ENCODE assay signal across 9 cellular contexts in the genomic region with DNA sequence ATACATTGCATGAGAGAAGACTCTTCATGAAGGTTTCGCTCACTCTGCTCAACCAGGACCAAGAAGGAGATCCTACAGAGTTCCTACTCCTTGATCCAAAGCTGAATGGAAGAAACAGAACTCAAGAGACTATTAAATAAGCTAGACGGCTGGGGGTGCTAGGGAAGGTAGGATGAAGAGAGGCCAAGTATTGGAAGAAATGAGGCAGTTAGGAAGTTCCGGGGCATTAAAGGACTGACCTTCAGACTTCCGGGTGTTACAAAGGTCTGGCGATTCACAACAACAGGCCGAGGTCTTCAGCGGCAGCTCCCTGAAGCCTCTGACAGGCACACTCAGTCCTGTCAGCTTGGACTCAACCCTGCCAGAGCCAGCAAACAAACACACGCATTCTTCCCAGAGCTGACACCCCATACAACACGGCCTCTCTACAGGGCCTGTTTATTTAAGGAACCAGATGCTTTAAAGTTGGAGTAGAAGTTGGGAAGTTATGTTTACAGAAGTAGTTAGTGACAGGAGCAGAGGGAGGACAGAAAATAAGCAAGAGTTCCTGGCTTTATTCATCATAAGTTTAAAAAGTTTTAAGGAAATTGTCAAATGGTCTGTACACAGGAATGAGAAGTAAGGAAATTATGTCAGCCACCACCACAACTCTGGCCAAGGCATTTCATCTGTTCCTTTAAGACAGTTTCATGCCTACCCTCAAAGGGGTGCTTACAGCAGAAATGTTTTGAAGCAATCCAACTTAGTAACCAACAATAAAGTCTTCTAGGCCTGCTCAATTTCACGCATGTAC. TPM values are rescaled to one million over a fixed set of nuclear protein-coding genes. Genes with fewer than 3 reads are reported as not detected.
DNase-seq lines count a peak whose midpoint lies in the region; ATAC-seq, FAIRE-seq and TF ChIP-seq lines count a peak whose summit lies in the region.
"Had no signal": no experiment of that assay in that cellular context is flagged by ENCODE, and none has a peak within 500 bp of the region (broad histone marks: within the 10 kb centered on the region; RNA-seq: fewer than 3 reads in every experiment).

No MANE protein-coding gene starts in this region.

- H3K36me3 Mint-ChIP-seq in activated T-cell treated with anti-CD3 and anti-CD28 coated beads, Interleukin-2, amount 50 U/mL, for 72 hours (ENCODE audit: insufficient read depth in 2 of 2), result peaks cover 0 to 2% of the 10 kb centered on the region in 2 donors

- H3K4me3 Mint-ChIP-seq in activated T-cell treated with anti-CD3 and anti-CD28 coated beads, Interleukin-2, amount 50 U/mL, for 72 hours, result no peak overlapping the region

- H3K27me3 Mint-ChIP-seq in activated T-cell treated with anti-CD3 and anti-CD28 coated beads, Interleukin-2, amount 50 U/mL, for 72 hours (ENCODE audit: low read depth), result peaks cover 72% of the 10 kb centered on the region

- 5% methylated on average over 10 of the region's 10 CpGs for WGBS in HepG2 (ENCODE audit: low lambda C conversion rate)
- 10 to 25% methylated on average over 10 of the region's 10 CpGs for WGBS in thyroid gland, 2 donors

- H3K36me3 ChIP-seq in breast epithelium (no peaks in the 10 kb centered on the region), HepG2 (replicated peaks in 1 of 2; ENCODE audit: control insufficient read depth in 1 of 2, insufficient read depth in 2 of 2, low read length in 2 of 2) (peaks cover 0 to 8% of the 10 kb centered on the region in 2 experiments; a peak in 2 of 5 replicates), thyroid gland (no peaks in the 10 kb centered on the region)

- H3K27me3 ChIP-seq in breast epithelium (no peaks in the 10 kb centered on the region), HepG2 (ENCODE audit: control insufficient read depth in 1 of 2, insufficient read depth in 2 of 2, low read length in 2 of 2) (no peaks in the 10 kb centered on the region; a peak in 1 of 5 replicates), thyroid gland (no peaks in the 10 kb centered on the region)

- peak overlapping the region; percentile 82 for H3K4me2 ChIP-seq in HepG2 (ENCODE audit: low read depth, low read length)

- H3K4me1 ChIP-seq in breast epithelium (no peaks in the 10 kb centered on the region), HepG2 (ENCODE audit: insufficient read depth, low read length) (peaks cover 85% of the 10 kb centered on the region), thyroid gland (peaks cover 59 to 63% of the 10 kb centered on the region in 2 donors)

- H3K27ac Mint-ChIP-seq in activated T-cell treated with anti-CD3 and anti-CD28 coated beads, Interleukin-2, amount 50 U/mL, for 72 hours, result no peak overlapping the region

- in situ Hi-C loops in HepG2 (cut with HindIII; ENCODE audit: extremely low pct_ligation_motif_present, low pct_unique_long_range_greater_than_20kb), result no loop called here

- H4K20me1 ChIP-seq in HepG2 (ENCODE audit: insufficient read depth, low read length), result no peaks in the 10 kb centered on the region

- peaks cover 83% of the 10 kb centered on the region for H3K79me2 ChIP-seq in HepG2 (ENCODE audit: insufficient read depth, low read length)

- peak; percentile 94 for FAIRE-seq in HepG2 (lab: Jason Lieb, UNC)

- CTCF ChIA-PET in HepG2 (lab: Yijun Ruan, JAX; ENCODE audit: low intra/inter-chr PET ratio, low total read pairs), result no interaction called here

- ATAC-seq in HepG2 (peak; percentile 97), HG03025 (IDR thresholded peaks at IDR 0.05; ENCODE audit: low FRiP score, unreplicated experiment) (no peak), GM21529 (IDR thresholded peaks at IDR 0.05; ENCODE audit: unreplicated experiment) (no peak)
- no peak for ATAC-seq in activated T-cell treated with anti-CD3 and anti-CD28 coated beads, Interleukin-2, amount 50 U/mL, for 72 hours (replicated peaks in 1 of 2)

- H2AFZ ChIP-seq in HepG2 (ENCODE audit: low read length), result no peak overlapping the region

- H3K4me3 ChIP-seq in breast epithelium, result peak overlapping the region in 2 of 3 donors; percentile 10 to 33
- peak overlapping the region; percentile 31 to 62 (median 51); a peak in 5 of 6 replicates for H3K4me3 ChIP-seq in HepG2 (replicated peaks in 1 of 3; ENCODE audit: insufficient read depth in 1 of 3, low read depth in 2 of 3, low read length in 3 of 3)
- peak overlapping the region in 1 of 3 donors; percentile 13 for H3K4me3 ChIP-seq in thyroid gland (replicated peaks in 1 of 3)

- peak overlapping the region; percentile 63 for H3K9ac ChIP-seq in HepG2 (ENCODE audit: insufficient read depth, low read depth, low read length)

- H3K4me1 Mint-ChIP-seq in activated T-cell treated with anti-CD3 and anti-CD28 coated beads, Interleukin-2, amount 50 U/mL, for 72 hours (ENCODE audit: low read depth), result peaks cover 39% of the 10 kb centered on the region

- no peak for TF ChIP-seq POLR2A in breast epithelium (IDR thresholded peaks at IDR 0.05)
- no peak; a peak in 1 of 4 replicates for TF ChIP-seq POLR2A in HepG2 (IDR thresholded peaks at IDR 0.05; ENCODE audit: insufficient read depth in 1 of 2, low read depth in 2 of 2, low read length in 2 of 2)
- TF ChIP-seq POLR2A in thyroid gland (IDR thresholded peaks at IDR 0.05), result peak in 1 of 2 donors; percentile 86

- peak; percentile 29 to 46 for DNase-seq in Kasumi-1 (lab: John Stamatoyannopoulos, UW)
- DNase-seq in breast epithelium (ENCODE audit: low spot score in 2 of 2), result peak in 1 of 2 donors; percentile 56
- DNase-seq in HepG2 (ENCODE audit: low spot score), result peak; percentile 98
- peak; percentile 89 for DNase-seq in thyroid gland
- no peak for DNase-seq in activated T-cell treated with anti-CD3 and anti-CD28 coated beads, Interleukin-2, amount 50 U/mL, for 72 hours
- DNase-seq in activated CD4-positive, alpha-beta T cell treated with anti-CD3 and anti-CD28 coated beads for 4 hours, result no peak

- TF ChIP-seq CTCF in breast epithelium (IDR thresholded peaks at IDR 0.05) (no peak), HepG2 (CRISPR knock-in tag; IDR thresholded peaks at IDR 0.05) (peak; percentile 17; the same call in 1 of the 2 replicates), thyroid gland (IDR thresholded peaks at IDR 0.05) (no peak)

- intact Hi-C loops in breast epithelium (cut with DNase I; ENCODE audit: low total_unique reads) (no loop called here), HepG2 (cut with micrococcal nuclease; ENCODE audit: unreplicated experiment) (loop anchor here (2.0 to 10.0 kb wide), 3 partner anchors 22 to 298 kb away; a partner anchor contains a TSS), thyroid gland (cut with DNase I) (no loop called here)

- TF ChIP-seq RAD21 in HepG2 (CRISPR knock-in tag; IDR thresholded peaks at IDR 0.05), result 0 out of 2 replicates have a peak, but pooled peaks have one; percentile 22

- no TSS peak for BruUV-seq in HepG2 (replicated peaks; lab: Mats Ljungman, UMichigan)

- TF ChIP-seq EP300 in HepG2 (IDR thresholded peaks at IDR 0.05; ENCODE audit: low read depth in 2 of 2, low read length in 2 of 2) (peak in 1 of 2 experiments; percentile 89; a peak in 2 of 4 replicates), HepG2 (CRISPR knock-in tag; IDR thresholded peaks at IDR 0.05; ENCODE audit: borderline replicate concordance) (peak; percentile 72)

- H3K9me3 ChIP-seq in breast epithelium (no peaks in the 10 kb centered on the region), HepG2 (ENCODE audit: low read length) (no peaks in the 10 kb centered on the region), thyroid gland (no peaks in the 10 kb centered on the region)

- H3K9me3 Mint-ChIP-seq in activated T-cell treated with anti-CD3 and anti-CD28 coated beads, Interleukin-2, amount 50 U/mL, for 72 hours, result no peaks in the 10 kb centered on the region

- H3K27ac ChIP-seq in breast epithelium (peak overlapping the region; percentile 83 to 85), HepG2 (ENCODE audit: extremely low read length, insufficient read depth, low read length) (peak overlapping the region; percentile 84), thyroid gland (peak overlapping the region; percentile 88 to 96 (median 94))
- H3K27ac ChIP-seq: epithelial cell of prostate had no signal

- POLR2A ChIA-PET in HepG2 (lab: Yijun Ruan, JAX), result interaction anchor here (0.7 to 3.3 kb wide), 16 partner anchors 9 to 293 kb away, joined by 3 to 22 read pairs (median 4); a partner anchor contains a TSS

RNA-seq across cellular contexts. Expression of a gene that starts 4.7 kb away (rescaled TPM):
- total RNA-seq in breast epithelium (100 to 1,000 TPM in 1 of 3 donors, 10 to 100 TPM in 2; 51.1 to 135 (median 69.8) TPM), HepG2 (2016; rRNA removed; fragmentation: Illumina TruSeq; extraction: Trizol) (32.4 and 35.3 TPM in 2 replicates), thyroid gland (100 to 1,000 TPM in 3 of 4 donors, 10 to 100 TPM in 1; 65.7 to 152 (median 137) TPM)
- 4.0 and 6.4 TPM in 2 replicates for total RNA-seq in HepG2 (2016; cell fraction: cytosol; rRNA removed; fragmentation: Illumina TruSeq; extraction: Trizol; ENCODE audit: low read depth)
- total RNA-seq in HepG2 (2016; cell fraction: insoluble cytoplasmic fraction; rRNA removed; fragmentation: Illumina TruSeq; extraction: Trizol), result 31.2 and 35.2 TPM in 2 replicates
- total RNA-seq in HepG2 (2016; cell fraction: membrane; rRNA removed; fragmentation: Illumina TruSeq; extraction: Trizol), result 17.0 and 17.8 TPM in 2 replicates
- total RNA-seq in HepG2 (2016; cell fraction: nucleus; rRNA removed; fragmentation: Illumina TruSeq; extraction: Trizol), result 54.6 and 67.3 TPM in 2 replicates
- 79.7 and 93.0 TPM in 2 replicates for polyA plus RNA-seq in HepG2 (2011; rRNA removed)
- polyA plus RNA-seq in HepG2 (2011; cell fraction: cytosol; rRNA removed), result 58.6 and 75.5 TPM in 2 replicates
- polyA plus RNA-seq in HepG2 (2011; cell fraction: nucleus; rRNA removed), result 47.3 and 51.2 TPM in 2 replicates
- 53.6 and 75.8 TPM in 2 replicates for polyA plus RNA-seq in HepG2 (2012)
- 4.5 and 5.4 TPM in 2 replicates for polyA plus RNA-seq in HepG2 (2016; cell fraction: cytosol; fragmentation: Illumina TruSeq; extraction: Trizol; ENCODE audit: low read depth)
- polyA plus RNA-seq in HepG2 (2016; cell fraction: insoluble cytoplasmic fraction; fragmentation: Illumina TruSeq; extraction: Trizol; ENCODE audit: low read depth), result 22.3 and 23.2 TPM in 2 replicates
- polyA plus RNA-seq in HepG2 (2016; cell fraction: membrane; fragmentation: Illumina TruSeq; extraction: Trizol; ENCODE audit: low read depth), result 7.2 and 8.4 TPM in 2 replicates
- polyA plus RNA-seq in HepG2 (2016; cell fraction: nucleus; fragmentation: Illumina TruSeq; extraction: Trizol; ENCODE audit: insufficient read depth, low read depth), result 51.7 and 52.8 TPM in 2 replicates
- 110 and 520 TPM in 2 replicates for polyA minus RNA-seq in HepG2 (2011; rRNA and poly(A)+ RNA removed; ENCODE audit: low replicate concordance)
- 104 and 121 TPM in 2 replicates for polyA minus RNA-seq in HepG2 (2011; cell fraction: cytosol; rRNA and poly(A)+ RNA removed)
- 157 and 174 TPM in 2 replicates for polyA minus RNA-seq in HepG2 (2011; cell fraction: nucleus; rRNA and poly(A)+ RNA removed)
- 1 to 10 TPM; 1.4 to 4.8 TPM for total RNA-seq in activated T-cell treated with anti-CD3 and anti-CD28 coated beads, Interleukin-2, amount 50 U/mL, for 72 hours

RNA-seq across cellular contexts. Expression of a gene that starts 33.3 kb away (rescaled TPM):
- 10 to 100 TPM; 23.7 to 36.7 (median 28.8) TPM for total RNA-seq in breast epithelium
- 169 and 261 TPM in 2 replicates for total RNA-seq in HepG2 (2016; rRNA removed; fragmentation: Illumina TruSeq; extraction: Trizol)
- total RNA-seq in HepG2 (2016; cell fraction: cytosol; rRNA removed; fragmentation: Illumina TruSeq; extraction: Trizol; ENCODE audit: low read depth), result 27.2 TPM in 2 replicates
- total RNA-seq in HepG2 (2016; cell fraction: insoluble cytoplasmic fraction; rRNA removed; fragmentation: Illumina TruSeq; extraction: Trizol), result 163 and 273 TPM in 2 replicates
- 67.3 and 70.0 TPM in 2 replicates for total RNA-seq in HepG2 (2016; cell fraction: membrane; rRNA removed; fragmentation: Illumina TruSeq; extraction: Trizol)
- 61.3 and 63.7 TPM in 2 replicates for total RNA-seq in HepG2 (2016; cell fraction: nucleus; rRNA removed; fragmentation: Illumina TruSeq; extraction: Trizol)
- polyA plus RNA-seq in HepG2 (2011; rRNA removed), result 116 and 140 TPM in 2 replicates
- 101 and 134 TPM in 2 replicates for polyA plus RNA-seq in HepG2 (2011; cell fraction: cytosol; rRNA removed)
- 32.2 and 45.1 TPM in 2 replicates for polyA plus RNA-seq in HepG2 (2011; cell fraction: nucleus; rRNA removed)
- polyA plus RNA-seq in HepG2 (2012), result 119 TPM in 2 replicates
- polyA plus RNA-seq in HepG2 (2016; cell fraction: cytosol; fragmentation: Illumina TruSeq; extraction: Trizol; ENCODE audit: low read depth), result 38.3 and 40.3 TPM in 2 replicates
- polyA plus RNA-seq in HepG2 (2016; cell fraction: insoluble cytoplasmic fraction; fragmentation: Illumina TruSeq; extraction: Trizol; ENCODE audit: low read depth), result 219 and 228 TPM in 2 replicates
- polyA plus RNA-seq in HepG2 (2016; cell fraction: membrane; fragmentation: Illumina TruSeq; extraction: Trizol; ENCODE audit: low read depth), result 48.3 and 52.7 TPM in 2 replicates
- polyA plus RNA-seq in HepG2 (2016; cell fraction: nucleus; fragmentation: Illumina TruSeq; extraction: Trizol; ENCODE audit: insufficient read depth, low read depth), result 72.2 and 82.4 TPM in 2 replicates
- polyA minus RNA-seq in HepG2 (2011; rRNA and poly(A)+ RNA removed; ENCODE audit: low replicate concordance), result 42.3 and 110 TPM in 2 replicates
- polyA minus RNA-seq in HepG2 (2011; cell fraction: cytosol; rRNA and poly(A)+ RNA removed), result 54.0 and 56.2 TPM in 2 replicates
- polyA minus RNA-seq in HepG2 (2011; cell fraction: nucleus; rRNA and poly(A)+ RNA removed), result 52.7 and 59.6 TPM in 2 replicates
- total RNA-seq in thyroid gland, result 10 to 100 TPM; 25.1 to 35.7 (median 28.0) TPM
- total RNA-seq in activated T-cell treated with anti-CD3 and anti-CD28 coated beads, Interleukin-2, amount 50 U/mL, for 72 hours, result 100 to 1,000 TPM; 169 to 179 TPM

Comparison
In these comparisons a context has a peak if more than half of its experiments do, and no peak if none do; other contexts are left out.
1. DNase-seq: peak in Kasumi-1 (2 of 2), HepG2 (single experiment) and thyroid gland (2 of 2); none in activated T-cell treated with anti-CD3 and anti-CD28 coated beads, Interleukin-2, amount 50 U/mL, for 72 hours (0 of 2) and activated CD4-positive, alpha-beta T cell treated with anti-CD3 and anti-CD28 coated beads for 4 hours (0 of 2).
2. Peak in every context shown above with its lines, with median percentiles within 50 percentile points of each other: H3K27ac ChIP-seq.